Comparison of ENCODE assay signal across 1 cellular context in the genomic region with DNA sequence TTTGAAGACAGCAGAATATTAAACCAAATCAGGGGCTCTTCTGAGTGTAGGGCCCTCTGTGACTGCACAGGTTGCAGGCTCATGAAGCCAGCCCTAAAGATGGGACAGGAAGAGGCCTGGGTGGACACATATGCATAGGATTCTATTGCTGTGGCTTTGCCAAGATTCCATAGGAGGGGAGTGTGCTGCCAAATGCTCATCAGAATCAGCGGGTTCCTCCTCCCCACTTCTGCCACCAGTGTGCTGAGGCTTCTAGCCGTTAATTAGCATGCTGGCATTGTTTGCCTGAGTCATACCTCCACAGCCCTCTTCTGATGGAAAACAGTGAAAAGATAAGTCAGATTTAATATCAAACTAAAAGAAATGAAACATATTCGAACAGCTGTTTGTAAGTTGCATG.
TF ChIP-seq lines count a peak whose summit lies in the region.

No MANE protein-coding gene starts in this region.

TF ChIP-seq in WTC11, 78 proteins besides CTCF, POLR2A, EP300 and RAD21 (continued from another document):
- TF ChIP-seq, protein P1, sequence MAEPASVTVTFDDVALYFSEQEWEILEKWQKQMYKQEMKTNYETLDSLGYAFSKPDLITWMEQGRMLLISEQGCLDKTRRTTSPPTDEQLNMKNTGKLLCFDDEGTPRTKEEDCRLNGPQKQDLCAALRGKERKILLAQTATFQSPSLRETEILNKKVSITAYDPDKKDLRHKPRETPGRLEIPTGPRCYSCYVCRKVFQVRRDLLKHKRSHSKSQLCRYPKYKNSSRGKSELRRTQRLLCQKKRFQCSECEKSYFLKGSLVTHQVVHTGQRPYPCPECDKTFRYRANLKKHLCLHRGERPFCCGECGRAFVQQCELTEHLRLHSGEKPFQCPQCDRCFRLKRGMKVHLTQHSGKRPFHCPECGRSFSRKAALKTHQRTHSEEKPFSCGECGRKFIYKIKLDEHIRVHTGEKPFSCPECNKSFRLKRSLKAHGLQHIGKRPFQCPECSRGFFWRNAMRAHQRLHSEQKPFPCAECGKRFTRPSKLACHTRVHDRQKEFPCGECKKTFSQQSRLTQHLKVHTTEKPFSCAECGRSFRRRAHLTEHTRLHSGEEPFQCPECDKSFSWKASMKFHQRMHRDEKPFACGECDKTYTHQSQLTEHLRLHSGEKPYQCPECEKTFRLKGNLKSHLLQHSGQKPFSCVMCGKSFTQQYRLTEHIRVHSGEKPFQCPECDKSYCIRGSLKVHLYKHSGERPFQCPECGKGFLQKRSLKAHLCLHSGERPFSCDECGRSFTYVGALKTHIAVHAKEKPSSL (CRISPR knock-in tag; conservative IDR thresholded peaks at IDR 0.05) = no peak
- no peak for TF ChIP-seq ZNF671 (CRISPR knock-in tag; IDR thresholded peaks at IDR 0.05)
- TF ChIP-seq CREM (CRISPR knock-in tag; IDR thresholded peaks at IDR 0.05) = no peak
- no peak for TF ChIP-seq MYBL2 (CRISPR knock-in tag; IDR thresholded peaks at IDR 0.05)
- TF ChIP-seq NR2C2 (CRISPR knock-in tag; IDR thresholded peaks at IDR 0.05) = no peak
- TF ChIP-seq ZNF219 (CRISPR knock-in tag; IDR thresholded peaks at IDR 0.05; ENCODE audit: borderline replicate concordance) = no peak
